In genomic region chr15:101014921-101015841, GRCh38 we compare ENCODE assay signal across 8 cellular contexts.
DNase-seq lines count a peak whose midpoint lies in the region; ATAC-seq, FAIRE-seq and TF ChIP-seq lines count a peak whose summit lies in the region.

No MANE protein-coding gene starts in this region.

- no peak overlapping the region for H3K9ac ChIP-seq in endothelial cell of umbilical vein (replicated peaks; ENCODE audit: extremely low read depth, insufficient read depth, low read length)

- TF ChIP-seq POLR2A in H54 (IDR thresholded peaks at IDR 0.05; ENCODE audit: low read depth, low read length) (no peak), endothelial cell of umbilical vein (IDR thresholded peaks at IDR 0.05; ENCODE audit: low read depth, low read length) (no peak)

- no peak for ATAC-seq in GM18519 (IDR thresholded peaks at IDR 0.05; ENCODE audit: low FRiP score, unreplicated experiment)

- dilution Hi-C loops in endothelial cell of umbilical vein (cut with MboI; ENCODE audit: extremely low pct_ligation_motif_present, low sequenced_read_pairs), result no loop called here

- no TSS peak for BruUV-seq in endothelial cell of umbilical vein (replicated peaks; lab: Mats Ljungman, UMichigan)

- H2AFZ ChIP-seq in endothelial cell of umbilical vein (ENCODE audit: low read depth, low read length), result no peak overlapping the region

- no peaks in the 10 kb centered on the region for H3K9me3 ChIP-seq in endothelial cell of umbilical vein (replicated peaks; ENCODE audit: control insufficient read depth, insufficient read depth, low read length)

- peak; percentile 83 to 90 for TF ChIP-seq CTCF in endothelial cell of umbilical vein (IDR thresholded peaks at IDR 0.05; ENCODE audit: extremely low read depth in 1 of 2, insufficient read depth in 1 of 2, low read depth in 1 of 2, low read length in 2 of 2)

- no peak overlapping the region for H3K4me2 ChIP-seq in endothelial cell of umbilical vein (ENCODE audit: insufficient read depth, low read length)

- CTCF ChIA-PET in endothelial cell of umbilical vein (lab: Charles Lee), result interaction anchor here (0.7 to 4.2 kb wide), 14 partner anchors 8 to 255 kb away, joined by 3 to 68 read pairs (median 5); partner anchors contain the start of gene CHSY1

- no peaks in the 10 kb centered on the region for H3K27me3 ChIP-seq in endothelial cell of umbilical vein (ENCODE audit: control insufficient read depth in 2 of 2, insufficient read depth in 2 of 2, low read length in 2 of 2)

- no peak overlapping the region for H3K27ac ChIP-seq in endothelial cell of umbilical vein (ENCODE audit: insufficient read depth, low read depth, low read length)

- H3K4me1 ChIP-seq in endothelial cell of umbilical vein (ENCODE audit: control insufficient read depth, extremely low read depth, insufficient read depth, low read length), result no peaks in the 10 kb centered on the region

- no peaks in the 10 kb centered on the region for H4K20me1 ChIP-seq in endothelial cell of umbilical vein (replicated peaks; ENCODE audit: control insufficient read depth, extremely low read depth, insufficient read depth, low read length)

- H3K36me3 ChIP-seq in endothelial cell of umbilical vein (ENCODE audit: control insufficient read depth in 2 of 2, extremely low read depth in 1 of 2, insufficient read depth in 2 of 2, low read length in 2 of 2), result peaks cover 0 to 12% of the 10 kb centered on the region in 2 experiments

- intact Hi-C loops in endothelial cell of umbilical vein (cut with micrococcal nuclease), result loop anchor here (1.0 to 10.0 kb wide), 4 partner anchors 73 to 626 kb away; no protein-coding TSS in a partner anchor

- peak; percentile 68 for DNase-seq in CD1c-positive myeloid dendritic cell (ENCODE audit: extremely low spot score)
- peak; percentile 54 for DNase-seq in H54 (ENCODE audit: insufficient read length, low spot score)
- DNase-seq in NCI-H526 (lab: John Stamatoyannopoulos, UW), result peak; percentile 24 to 79
- DNase-seq in activated CD8-positive, alpha-beta memory T cell treated with anti-CD3 and anti-CD28 coated beads, Interleukin-2, amount 50 U/mL, for 1 hour (ENCODE audit: extremely low read depth), result peak; percentile 18
- peak; percentile 59 for DNase-seq in endothelial cell of umbilical vein (ENCODE audit: low read depth, low spot score)
- DNase-seq in mucosa of gallbladder (ENCODE audit: low spot score), result peak; percentile 73
- peak; percentile 86 for DNase-seq in stimulated activated CD8-positive, alpha-beta memory T cell treated with anti-CD3 and anti-CD28 coated beads, Interleukin-4, amount 100 ng/mL, for 48 hours

- no peaks in the 10 kb centered on the region for H3K9me1 ChIP-seq in endothelial cell of umbilical vein (replicated peaks; ENCODE audit: control insufficient read depth, extremely low read depth, insufficient read depth, low read length)

- no peaks in the 10 kb centered on the region for H3K79me2 ChIP-seq in endothelial cell of umbilical vein (ENCODE audit: control insufficient read depth, insufficient read depth, low read length)

- no peak overlapping the region for H3K4me3 ChIP-seq in endothelial cell of umbilical vein (replicated peaks in 1 of 3; ENCODE audit: insufficient read depth in 1 of 3, low read depth in 1 of 3, low read length in 3 of 3)

- POLR2A ChIA-PET in endothelial cell of umbilical vein (lab: Charles Lee), result no interaction called here

- FAIRE-seq in H54 (lab: Jason Lieb, UNC), result no peak
- peak; percentile 83 for FAIRE-seq in endothelial cell of umbilical vein (lab: Jason Lieb, UNC)

TF ChIP-seq in endothelial cell of umbilical vein, 7 proteins besides CTCF, POLR2A, EP300 and RAD21:
- no peak for TF ChIP-seq GATA2 (IDR thresholded peaks at IDR 0.05; ENCODE audit: insufficient read depth, insufficient read length, low read depth, low read length)
- TF ChIP-seq MYC (IDR thresholded peaks at IDR 0.05; ENCODE audit: low read depth, low read length), result no peak
- no peak for TF ChIP-seq EZH2 (IDR thresholded peaks at IDR 0.05; ENCODE audit: borderline replicate concordance, low read depth, low read length, severe bottlenecking)
- TF ChIP-seq FOS (IDR thresholded peaks at IDR 0.05; ENCODE audit: borderline replicate concordance, insufficient read depth, low read length), result no peak
- TF ChIP-seq MAX (IDR thresholded peaks at IDR 0.05; ENCODE audit: insufficient read depth, insufficient read length), result no peak
- no peak for TF ChIP-seq POLR2AphosphoS5 (IDR thresholded peaks at IDR 0.05; ENCODE audit: insufficient read depth, low read depth, low read length)
- TF ChIP-seq JUN (IDR thresholded peaks at IDR 0.05; ENCODE audit: borderline replicate concordance, insufficient read depth, insufficient read length, low read depth), result no peak

Comparison
In these comparisons a context has a peak if more than half of its experiments do, and no peak if none do; other contexts are left out.
1. DNase-seq: peak in every context shown above with its lines; median percentile 86 in stimulated activated CD8-positive, alpha-beta memory T cell treated with anti-CD3 and anti-CD28 coated beads, Interleukin-4, amount 100 ng/mL, for 48 hours; 73 in mucosa of gallbladder; 68 in CD1c-positive myeloid dendritic cell; 59 in endothelial cell of umbilical vein; 54 in H54; 52 in NCI-H526; 18 in activated CD8-positive, alpha-beta memory T cell treated with anti-CD3 and anti-CD28 coated beads, Interleukin-2, amount 50 U/mL, for 1 hour.